8 cellular contexts compared by ENCODE assay signal in genomic region chr19:55653651-55654322, GRCh38. TPM values are rescaled to one million over a fixed set of nuclear protein-coding genes. Genes with fewer than 3 reads are reported as not detected.
DNase-seq lines count a peak whose midpoint lies in the region; ATAC-seq and TF ChIP-seq lines count a peak whose summit lies in the region.

No MANE protein-coding gene starts in this region.

- H3K79me2 ChIP-seq in HCT116 (ENCODE audit: insufficient read depth, low read length) (peaks cover 36% of the 10 kb centered on the region), MM.1S (ENCODE audit: low read length) (peaks cover 39% of the 10 kb centered on the region), neural progenitor cell (ENCODE audit: low read depth) (peaks cover 42% of the 10 kb centered on the region)

- peak; percentile 51 for ATAC-seq in HCT116

- CTCF ChIA-PET in HCT116 (lab: Charles Lee), result interaction anchor here (0.6 to 1.6 kb wide), 22 partner anchors 9 to 679 kb away, joined by 3 to 24 read pairs (median 4); partner anchors contain the start of genes FIZ1, ZNF581, ZNF628 and ZNF784

- H3K4me3 ChIP-seq in HCT116 (replicated peaks in 1 of 2; ENCODE audit: low read depth in 1 of 2, low read length in 2 of 2) (peak overlapping the region; percentile 67 to 87), MM.1S (ENCODE audit: low read length) (peak overlapping the region; percentile 79), foreskin fibroblast (ENCODE audit: low read depth in 1 of 2, low read length in 2 of 2) (peak overlapping the region; percentile 95 to 97), neural progenitor cell (peak overlapping the region; percentile 88), stomach smooth muscle (ENCODE audit: low read length in 2 of 2) (peak overlapping the region; percentile 95 to 97)

- no peaks in the 10 kb centered on the region for H3K9me3 Mint-ChIP-seq in neural progenitor cell

- peaks cover 7% of the 10 kb centered on the region for H3K27me3 Mint-ChIP-seq in neural progenitor cell (ENCODE audit: insufficient read depth, low read depth)

- no TSS peak for BruUV-seq in HCT116 (replicated peaks; lab: Mats Ljungman, UMichigan)

- peaks cover 31% of the 10 kb centered on the region for H3K4me1 Mint-ChIP-seq in neural progenitor cell

- H3K27me3 ChIP-seq in HCT116 (ENCODE audit: insufficient read depth, low read length) (no peaks in the 10 kb centered on the region), MM.1S (replicated peaks; ENCODE audit: insufficient read depth, low read length) (no peaks in the 10 kb centered on the region), neural progenitor cell (no peaks in the 10 kb centered on the region), stomach smooth muscle (ENCODE audit: control insufficient read depth in 1 of 2, insufficient read depth in 2 of 2, low read length in 2 of 2) (no peaks in the 10 kb centered on the region)

- TF ChIP-seq POLR2A in HCT116 (IDR thresholded peaks at IDR 0.05; ENCODE audit: borderline replicate concordance, extremely low read depth, insufficient read depth, insufficient read length), result no peak

- H3K9me2 ChIP-seq in HCT116 (ENCODE audit: insufficient read depth), result no peaks in the 10 kb centered on the region
- H3K9me2 ChIP-seq in MM.1S (replicated peaks; ENCODE audit: insufficient read depth, low read length), result no peaks in the 10 kb centered on the region

- H3K36me3 ChIP-seq in HCT116 (ENCODE audit: control insufficient read depth in 1 of 2, insufficient read depth in 2 of 2, low read length in 2 of 2), result peaks cover 0 to 8% of the 10 kb centered on the region in 2 experiments; a peak in 1 of 4 replicates
- no peaks in the 10 kb centered on the region for H3K36me3 ChIP-seq in MM.1S (replicated peaks; ENCODE audit: insufficient read depth, low read length)
- no peaks in the 10 kb centered on the region for H3K36me3 ChIP-seq in neural progenitor cell
- peaks cover 0 to 2% of the 10 kb centered on the region in 2 donors for H3K36me3 ChIP-seq in stomach smooth muscle (ENCODE audit: control insufficient read depth in 2 of 2, insufficient read depth in 2 of 2, low read length in 2 of 2)

- TF ChIP-seq CTCF in HCT116 (IDR thresholded peaks at IDR 0.05 in 2 of 3, conservative IDR thresholded peaks at IDR 0.05 in 1 of 3; ENCODE audit: borderline replicate concordance in 1 of 3, insufficient read depth in 1 of 3, low read depth in 2 of 3, low read length in 2 of 3) (peak; percentile 97 to 100 (median 100)), MM.1S (IDR thresholded peaks at IDR 0.05; ENCODE audit: low read length) (peak; percentile 99), foreskin fibroblast (IDR thresholded peaks at IDR 0.05; ENCODE audit: low read depth, low read length) (peak; percentile 100), neural progenitor cell (IDR thresholded peaks at IDR 0.05) (peak; percentile 97)

- H3K4me1 ChIP-seq in HCT116 (ENCODE audit: control insufficient read depth in 1 of 2, insufficient read depth in 2 of 2, low read length in 2 of 2) (peaks cover 18 to 29% of the 10 kb centered on the region in 2 experiments; a peak in 3 of 4 replicates), MM.1S (ENCODE audit: low read length) (peaks cover 20% of the 10 kb centered on the region; the same call in 1 of the 2 replicates), neural progenitor cell (peaks cover 18% of the 10 kb centered on the region), stomach smooth muscle (ENCODE audit: control insufficient read depth, insufficient read depth, low read length) (peaks cover 46% of the 10 kb centered on the region)

- TF ChIP-seq RAD21 in HCT116 (IDR thresholded peaks at IDR 0.05; ENCODE audit: low read depth), result no peak

- peak overlapping the region; percentile 99 for H3K9ac ChIP-seq in HCT116 (ENCODE audit: low read length)
- peak overlapping the region; percentile 95 for H3K9ac ChIP-seq in MM.1S (ENCODE audit: low read length)
- peak overlapping the region; percentile 64 for H3K9ac ChIP-seq in neural progenitor cell
- peak overlapping the region; percentile 95 to 99 for H3K9ac ChIP-seq in stomach smooth muscle (ENCODE audit: low read length in 2 of 2)

- H3K36me3 Mint-ChIP-seq in neural progenitor cell, result peaks cover 9% of the 10 kb centered on the region

- intact Hi-C loops in HCT116 (cut with micrococcal nuclease), result loop anchor here (1.0 kb wide), 1 partner anchor 21 kb away; no protein-coding TSS in a partner anchor

- H3K27ac ChIP-seq in HCT116 (ENCODE audit: low read depth, low read length), result peak overlapping the region; percentile 85
- peak overlapping the region; percentile 87 for H3K27ac ChIP-seq in MM.1S (ENCODE audit: low read length)
- H3K27ac ChIP-seq in neural progenitor cell, result peak overlapping the region; percentile 91
- H3K27ac ChIP-seq in stomach smooth muscle (ENCODE audit: low read length), result peak overlapping the region; percentile 96

- POLR2A ChIA-PET in HCT116 (lab: Charles Lee), result interaction anchor here (0.7 to 2.4 kb wide), 14 partner anchors 8 to 1786 kb away, joined by 3 to 15 read pairs (median 4); partner anchors contain the start of genes FIZ1, MYADM, PPP1R12C and TMEM238

- H3K4me2 ChIP-seq in HCT116 (ENCODE audit: low read length) (peak overlapping the region; percentile 79), MM.1S (ENCODE audit: low read depth, low read length) (peak overlapping the region; percentile 44), neural progenitor cell (peak overlapping the region; percentile 86)

- H3K27ac Mint-ChIP-seq in neural progenitor cell, result peak overlapping the region; percentile 99

- H3K4me3 Mint-ChIP-seq in neural progenitor cell, result peak overlapping the region; percentile 95

- no peaks in the 10 kb centered on the region for H3K9me3 ChIP-seq in HCT116 (ENCODE audit: control insufficient read depth in 1 of 2, insufficient read depth in 1 of 2, low read depth in 1 of 2, low read length in 2 of 2)
- no peaks in the 10 kb centered on the region for H3K9me3 ChIP-seq in MM.1S (replicated peaks; ENCODE audit: insufficient read depth, low read length)
- no peaks in the 10 kb centered on the region for H3K9me3 ChIP-seq in neural progenitor cell (ENCODE audit: low read depth)
- no peaks in the 10 kb centered on the region for H3K9me3 ChIP-seq in stomach smooth muscle (ENCODE audit: control insufficient read depth in 2 of 2, low read length in 2 of 2)

- H3F3A ChIP-seq in MM.1S (ENCODE audit: insufficient read depth, low read length) (peaks cover 4% of the 10 kb centered on the region; the same call in 1 of the 2 replicates), neural progenitor cell (ENCODE audit: low read depth) (peaks cover 12% of the 10 kb centered on the region)

- DNase-seq in GM04504 (ENCODE audit: low read depth) (peak; percentile 99), HCT116 (ENCODE audit: low read depth, low spot score) (peak; percentile 96), MM.1S (peak; percentile 99), SHP77 treated with DMSO at 0.1 percent for 48 hours (lab: John Stamatoyannopoulos, UW) (peak; percentile 98), activated gamma-delta T cell treated with Interleukin-2 at 50 U/mL for 16 hours (peak; percentile 99), foreskin fibroblast (peak; percentile 98 to 99), neural progenitor cell (ENCODE audit: low spot score) (peak; percentile 99)

- H2AFZ ChIP-seq in HCT116 (ENCODE audit: low read depth, low read length, poor library complexity, severe bottlenecking) (no peak overlapping the region), MM.1S (ENCODE audit: low read length) (peak overlapping the region; percentile 38), neural progenitor cell (replicated peaks) (no peak overlapping the region)

- H4K20me1 ChIP-seq in HCT116 (ENCODE audit: insufficient read depth) (no peaks in the 10 kb centered on the region; the same call in 1 of the 2 replicates), MM.1S (ENCODE audit: insufficient read depth, low read length) (peaks cover 30% of the 10 kb centered on the region), neural progenitor cell (ENCODE audit: low read depth) (peaks cover 32% of the 10 kb centered on the region)

- RAD21 ChIA-PET in HCT116 (lab: Charles Lee; ENCODE audit: low non-redundant PET in 1 of 2, low total read pairs in 2 of 2, uncharacterized antibody in 2 of 2, unreplicated experiment in 2 of 2), result interaction anchor here (0.7 kb wide), 2 partner anchors 21 to 188 kb away, joined by 4 to 6 read pairs; no protein-coding TSS in a partner anchor

TF ChIP-seq in HCT116, 20 proteins besides CTCF, POLR2A, EP300 and RAD21 (continues in another document):
- TF ChIP-seq SP1 (IDR thresholded peaks at IDR 0.05; ENCODE audit: low read depth) (no peak), POLR2AphosphoS5 (IDR thresholded peaks at IDR 0.05; ENCODE audit: low read depth, low read length) (peak; percentile 75), TCF7L2 (IDR thresholded peaks at IDR 0.05; ENCODE audit: borderline replicate concordance, extremely low read depth, insufficient read depth, insufficient read length) (peak; percentile 55), ELF1 (IDR thresholded peaks at IDR 0.05; ENCODE audit: borderline replicate concordance, low read depth) (peak; percentile 96; the same call in 1 of the 2 replicates), YY1 (IDR thresholded peaks at IDR 0.05; ENCODE audit: extremely low read depth, insufficient replicate concordance, low read depth, low read length) (peak; percentile 70)
- TF ChIP-seq, protein P1, sequence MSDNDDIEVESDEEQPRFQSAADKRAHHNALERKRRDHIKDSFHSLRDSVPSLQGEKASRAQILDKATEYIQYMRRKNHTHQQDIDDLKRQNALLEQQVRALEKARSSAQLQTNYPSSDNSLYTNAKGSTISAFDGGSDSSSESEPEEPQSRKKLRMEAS (IDR thresholded peaks at IDR 0.05), result peak; percentile 55; the same call in 1 of the 2 replicates

RNA-seq across cellular contexts. Expression of gene U2AF2, which starts 1.0 kb away (rescaled TPM):
- total RNA-seq in HCT116 (2021; ENCODE audit: unreplicated experiment) (259 TPM), neural progenitor cell (ENCODE audit: low replicate concordance) (124 and 238 TPM in 2 replicates)
- 199 and 201 TPM in 2 replicates for polyA plus RNA-seq in HCT116 (2012)

RNA-seq across cellular contexts. Expression of gene CCDC106, which starts 5.8 kb away (rescaled TPM):
- total RNA-seq in HCT116 (2021; ENCODE audit: unreplicated experiment) (1.0 TPM), neural progenitor cell (ENCODE audit: low replicate concordance) (7.6 and 24.9 TPM in 2 replicates)
- 0.56 and 0.70 TPM in 2 replicates for polyA plus RNA-seq in HCT116 (2012)

RNA-seq across cellular contexts. Expression of gene ZNF581, which starts 10.3 kb away (rescaled TPM):
- total RNA-seq in HCT116 (2021; ENCODE audit: unreplicated experiment) (44.4 TPM), neural progenitor cell (ENCODE audit: low replicate concordance) (12.2 and 32.4 TPM in 2 replicates)
- polyA plus RNA-seq in HCT116 (2012), result 47.8 and 48.2 TPM in 2 replicates

RNA-seq across cellular contexts. Expression of gene ZNF580, which starts 13.0 kb away (rescaled TPM):
- total RNA-seq in HCT116 (2021; ENCODE audit: unreplicated experiment), result 36.7 TPM
- polyA plus RNA-seq in HCT116 (2012), result 37.1 and 47.1 TPM in 2 replicates
- total RNA-seq in neural progenitor cell (ENCODE audit: low replicate concordance), result 2.8 and 13.4 TPM in 2 replicates

RNA-seq across cellular contexts. Expression of gene EPN1, which starts 21.2 kb away (rescaled TPM):
- total RNA-seq in HCT116 (2021; ENCODE audit: unreplicated experiment) (122 TPM), neural progenitor cell (ENCODE audit: low replicate concordance) (16.1 and 75.0 TPM in 2 replicates)
- polyA plus RNA-seq in HCT116 (2012), result 99.3 and 119 TPM in 2 replicates

Comparison
In these comparisons a context has a peak if more than half of its experiments do, and no peak if none do; other contexts are left out.
1. Peak in every context shown above with its lines: DNase-seq, ATAC-seq, H3K4me3 ChIP-seq and H3K27ac ChIP-seq.